Comparison of ENCODE assay signal across 8 cellular contexts in genomic region chr7:151059362-151060112, GRCh38. TPM values are rescaled to one million over a fixed set of nuclear protein-coding genes. Genes with fewer than 3 reads are reported as not detected.
DNase-seq lines count a peak whose midpoint lies in the region; ATAC-seq and TF ChIP-seq lines count a peak whose summit lies in the region.

Gene SLC4A2, plus strand, starts transcription at chr7:151059589. Its CDS starts 2,399 bp downstream, at chr7:151061988.

- peak within 1 kb of the TSS; percentile 46 for H3K4me3 ChIP-seq in colonic mucosa

- H3K36me3 ChIP-seq in colonic mucosa, result no peaks in the 10 kb centered on the region

- H3K27ac ChIP-seq in colonic mucosa (peak within 1 kb of the TSS; percentile 96), layer of hippocampus (ENCODE audit: low read depth, low read length) (peak within 1 kb of the TSS; percentile 100)

- DNase-seq in NCI-H1417 (lab: John Stamatoyannopoulos, UW) (peak; percentile 83 to 90 (median 84)), NCI-H1417 treated with DMSO at 0.1 percent for 48 hours (lab: John Stamatoyannopoulos, UW) (no peak), NCI-H2196 (lab: John Stamatoyannopoulos, UW; ENCODE audit: unreplicated experiment) (peak; percentile 64), colonic mucosa (peak; percentile 83)
- DNase-seq in activated CD4-positive, alpha-beta T cell treated with anti-CD3 and anti-CD28 coated beads for 4 hours, result peak; percentile 73 to 76
- DNase-seq in stimulated activated CD4-positive, alpha-beta T cell treated with anti-CD3 and anti-CD28 coated beads, Interleukin-2, amount 100 ng/mL, for 24 hours, result peak; percentile 76 to 79

- no peaks in the 10 kb centered on the region for H3K27me3 ChIP-seq in colonic mucosa
- H3K27me3 ChIP-seq in layer of hippocampus (ENCODE audit: control insufficient read depth, insufficient read depth, low read length), result no peaks in the 10 kb centered on the region

- peak; percentile 33 for TF ChIP-seq CTCF in colonic mucosa (IDR thresholded peaks at IDR 0.05)

- peaks cover 24% of the 10 kb centered on the region for H3K4me1 ChIP-seq in colonic mucosa

- H3K9ac ChIP-seq in colonic mucosa (ENCODE audit: low read depth in 2 of 2, low read length in 2 of 2), result peak within 1 kb of the TSS; percentile 84 to 98

- ATAC-seq in HG02642 (IDR thresholded peaks at IDR 0.05; ENCODE audit: poor library complexity, unreplicated experiment), result peak; percentile 32

- no peaks in the 10 kb centered on the region for H3K9me3 ChIP-seq in colonic mucosa

- intact Hi-C loops in colonic mucosa (cut with DNase I), result no loop called here

RNA-seq across cellular contexts. Expression of gene SLC4A2, which starts in this region (rescaled TPM):
- total RNA-seq in colonic mucosa, result 100 to 1,000 TPM in 1 of 2 donors, 10 to 100 TPM in 1; 76.7 to 169 TPM
